10 cellular contexts compared by ENCODE assay signal in the genomic region with DNA sequence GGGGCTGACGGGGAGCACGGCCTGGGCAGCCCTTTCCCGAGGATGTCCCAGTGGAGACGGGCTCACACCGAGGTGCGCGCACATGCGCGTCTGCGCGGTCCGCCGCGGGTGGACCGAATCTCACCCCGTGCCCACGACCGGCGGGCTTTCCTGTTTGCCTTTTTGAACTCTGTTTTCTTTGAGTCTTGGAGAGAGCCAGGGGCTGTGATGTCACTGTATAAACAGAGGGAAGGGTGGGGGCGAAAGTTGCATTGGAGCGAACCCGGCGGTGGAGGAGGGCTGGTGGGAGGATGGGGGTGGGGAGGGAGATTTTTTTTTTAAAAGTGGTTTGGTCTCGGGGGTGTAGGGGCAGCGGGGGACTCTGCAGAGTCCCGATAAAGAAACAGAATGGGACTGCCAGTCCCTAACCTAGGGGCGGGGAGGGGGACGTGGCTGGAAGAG.
A peak's percentile ranks its signal among the peaks of the same experiment; 100 is the strongest.
DNase-seq lines count a peak whose midpoint lies in the region; ATAC-seq and TF ChIP-seq lines count a peak whose summit lies in the region.
"Had no signal": no experiment of that assay in that cellular context is flagged by ENCODE, and none has a peak within 500 bp of the region (broad histone marks: within the 10 kb centered on the region; RNA-seq: fewer than 3 reads in every experiment).

No MANE protein-coding gene starts in this region.

- TF ChIP-seq CTCF in osteocyte (IDR thresholded peaks at IDR 0.05) = no peak
- no peak for TF ChIP-seq CTCF in GM20000 (IDR thresholded peaks at IDR 0.05; ENCODE audit: extremely low read depth, missing control alignments)

- no peaks in the 10 kb centered on the region for H3K4me1 ChIP-seq in SJCRH30

- ATAC-seq in Right ventricle myocardium inferior (peak; percentile 57), GM18520 (IDR thresholded peaks at IDR 0.05; ENCODE audit: unreplicated experiment) (no peak)
- ATAC-seq: GM12878 had no signal

- intact Hi-C loops in Right ventricle myocardium inferior (cut with DNase I) = loop anchor here (1.0 kb wide), 1 partner anchor 93 kb away; no protein-coding TSS in a partner anchor

- no peaks in the 10 kb centered on the region for H3K36me3 ChIP-seq in SJCRH30

- H3K4me1 Mint-ChIP-seq in osteocyte (ENCODE audit: unreplicated experiment) = peaks cover 18% of the 10 kb centered on the region

- DNase-seq in COLO668 (lab: John Stamatoyannopoulos, UW; ENCODE audit: unreplicated experiment) = peak; percentile 13
- peak; percentile 29 to 38 for DNase-seq in SJCRH30
- DNase-seq in Right ventricle myocardium inferior (ENCODE audit: missing footprints) = peak; percentile 77
- DNase-seq in osteocyte (ENCODE audit: extremely low spot score, unreplicated experiment) = no peak
- no peak for DNase-seq in GM20000 (ENCODE audit: low spot score)
- no peak for DNase-seq in activated CD4-positive, alpha-beta T cell treated with anti-CD3 and anti-CD28 coated beads, Interleukin-2, amount 50 U/mL, for 48 hours
- no peak for DNase-seq in GDM1 (lab: John Stamatoyannopoulos, UW)
- DNase-seq: T-helper 1 cell had no signal

- H3K36me3 Mint-ChIP-seq in osteocyte (ENCODE audit: unreplicated experiment) = no peaks in the 10 kb centered on the region

- H3K9me3 Mint-ChIP-seq in osteocyte (ENCODE audit: unreplicated experiment) = no peaks in the 10 kb centered on the region

- H3K27me3 Mint-ChIP-seq in osteocyte (ENCODE audit: unreplicated experiment) = no peaks in the 10 kb centered on the region

- no peaks in the 10 kb centered on the region for H3K9me3 ChIP-seq in SJCRH30 (replicated peaks)

- peak overlapping the region; percentile 79 for H3K27ac Mint-ChIP-seq in osteocyte (ENCODE audit: unreplicated experiment)

- H3K4me3 ChIP-seq in SJCRH30 = peak overlapping the region; percentile 63
- H3K4me3 ChIP-seq: GM12878 had no signal

- no peaks in the 10 kb centered on the region for H3K27me3 ChIP-seq in SJCRH30

- no peak overlapping the region for H3K27ac ChIP-seq in SJCRH30

- H3K4me3 Mint-ChIP-seq in osteocyte (ENCODE audit: unreplicated experiment) = peak overlapping the region; percentile 84

Comparison
In these comparisons a context has a peak if more than half of its experiments do, and no peak if none do; other contexts are left out.
1. DNase-seq: peak in COLO668 (single experiment), SJCRH30 (2 of 2) and Right ventricle myocardium inferior (single experiment); none in osteocyte (single experiment), GM20000 (single experiment), activated CD4-positive, alpha-beta T cell treated with anti-CD3 and anti-CD28 coated beads, Interleukin-2, amount 50 U/mL, for 48 hours (0 of 2) and GDM1 (single experiment).